8 cellular contexts compared by ENCODE assay signal in the genomic region with DNA sequence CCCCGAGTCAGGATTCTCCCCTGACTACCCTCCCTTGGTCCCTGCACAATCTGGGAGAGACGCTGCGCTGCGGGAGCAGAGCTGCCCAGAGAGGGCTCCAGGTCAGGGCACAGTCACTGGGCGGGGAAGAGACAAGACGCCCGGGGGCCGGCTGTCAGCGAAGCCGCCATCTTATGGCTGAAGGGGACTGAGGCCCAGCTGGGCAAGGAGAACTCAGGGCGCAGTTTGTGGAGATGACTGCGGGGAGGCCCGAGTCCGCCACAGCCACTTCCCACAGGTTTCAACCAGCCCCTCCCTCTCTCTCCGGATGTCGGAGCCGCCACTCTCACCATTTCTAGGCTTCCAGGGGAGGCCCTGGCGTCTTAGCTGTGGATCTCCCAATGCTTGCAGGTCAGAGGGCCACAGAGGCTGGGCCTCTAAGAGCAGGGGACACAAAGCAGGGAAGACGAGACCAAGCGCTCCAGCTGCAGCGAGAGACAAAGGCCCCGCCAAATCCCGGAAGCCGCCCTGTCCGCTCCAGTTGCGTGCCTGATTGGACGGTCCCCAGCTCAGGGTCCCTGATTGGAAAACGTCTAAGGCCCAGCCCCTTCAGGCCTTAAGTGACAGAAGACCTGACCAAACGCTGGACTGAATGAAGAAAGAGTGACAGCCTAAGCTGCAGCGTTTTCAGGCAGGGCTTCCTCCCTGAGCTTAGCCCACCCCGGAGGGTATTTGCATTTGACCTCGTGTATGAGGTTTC.
DNase-seq lines count a peak whose midpoint lies in the region; ATAC-seq and TF ChIP-seq lines count a peak whose summit lies in the region.

A gene (minus strand): TSS at position 484 of the 739 bp plus-strand sequence. CDS start 152 bp downstream, at position 332.

- H3K4me1 Mint-ChIP-seq in nephron: no peaks in the 10 kb centered on the region

- H3K4me3 ChIP-seq in LNCaP clone FGC (ENCODE audit: low read depth, low read length): peak within 1 kb of the TSS; percentile 86

- peaks cover 48% of the 10 kb centered on the region for H3K36me3 Mint-ChIP-seq in nephron (ENCODE audit: low read depth)

- peak within 1 kb of the TSS; percentile 91 to 98 (median 94) for H3K27ac Mint-ChIP-seq in nephron

- H3K9me3 Mint-ChIP-seq in nephron: peaks cover 12% of the 10 kb centered on the region

- no peaks in the 10 kb centered on the region for H3K27me3 Mint-ChIP-seq in nephron (ENCODE audit: low read depth)

- peak; percentile 100 for ATAC-seq in stimulated activated naive CD8-positive, alpha-beta T cell treated with anti-CD3 and anti-CD28 coated beads, Interleukin-15, Interleukin-2, amounts not matched to agents 100 U/mL and 50 U/mL, for 24 hours

- H3K4me3 Mint-ChIP-seq in nephron: peak within 1 kb of the TSS; percentile 97 to 100 (median 99)

- TF ChIP-seq CTCF in LNCaP clone FGC (IDR thresholded peaks at IDR 0.05; ENCODE audit: control insufficient read depth, extremely low read depth, insufficient read depth) (no peak), nephron (IDR thresholded peaks at IDR 0.05; ENCODE audit: unreplicated experiment in 3 of 3) (no peak)

- DNase-seq in EH (ENCODE audit: low read depth) (peak; percentile 97), GOT3 (lab: John Stamatoyannopoulos, UW) (peak; percentile 52), LNCaP clone FGC (ENCODE audit: low read depth) (peak; percentile 96), SHP77 (lab: John Stamatoyannopoulos, UW) (peak; percentile 97), fibroblast of the conjunctiva (ENCODE audit: low read depth) (peak; percentile 94)
- peak; percentile 80 for DNase-seq in activated effector memory CD4-positive, alpha-beta T cell treated with Interleukin-2 at 50 U/mL for 16 hours
- peak; percentile 87 for DNase-seq in stimulated activated naive CD8-positive, alpha-beta T cell treated with anti-CD3 and anti-CD28 coated beads, Interleukin-15, Interleukin-2, amounts not matched to agents 100 U/mL and 50 U/mL, for 24 hours

Comparison
In these comparisons a context has a peak if more than half of its experiments do, and no peak if none do; other contexts are left out.
1. Peak in every context shown above with its lines: DNase-seq, ATAC-seq and H3K4me3 ChIP-seq.